ENCODE assay signal across 1 cellular context in genomic region chr20:63068711-63069367, GRCh38.
TF ChIP-seq lines count a peak whose summit lies in the region.

No MANE protein-coding gene starts in this region.

TF ChIP-seq in WTC11, 78 proteins besides CTCF, POLR2A, EP300 and RAD21 (continued from another document):
- no peak for TF ChIP-seq ZNF281 (CRISPR knock-in tag; IDR thresholded peaks at IDR 0.05)
- TF ChIP-seq NR1H2 (CRISPR knock-in tag; IDR thresholded peaks at IDR 0.05) = no peak
- no peak for TF ChIP-seq E2F5 (CRISPR knock-in tag; IDR thresholded peaks at IDR 0.05)
